Comparison of ENCODE assay signal across 29 cellular contexts in genomic region chr9:33011857-33012256, GRCh38.
"Had no signal": no experiment of that assay in that cellular context is flagged by ENCODE, and none has a peak within 500 bp of the region (broad histone marks: within the 10 kb centered on the region; RNA-seq: fewer than 3 reads in every experiment).

No MANE protein-coding gene starts in this region.

- H3K4me3 ChIP-seq: pancreas, prostate gland, skin epidermis, thoracic aorta, uterus had no signal

- H3K36me3 ChIP-seq: pancreas, prostate gland, thoracic aorta, uterus had no signal

- H3K4me1 ChIP-seq: pancreas, uterus had no signal

- H3K27ac Mint-ChIP-seq: activated naive CD4-positive, alpha-beta T cell treated with anti-CD3 and anti-CD28 coated beads, Interleukin-2, amount 10 ng/mL, durations not matched to agents 7 days and 5 days; stimulated activated effector memory CD8-positive, alpha-beta T cell treated with anti-CD3 and anti-CD28 coated beads, Interleukin-12 subunit alpha, Interleukin-12 subunit beta, amount 100 ng/mL, for 72 hours; stimulated activated naive CD8-positive, alpha-beta T cell treated with anti-CD3 and anti-CD28 coated beads, Interleukin-15, Interleukin-2, amounts not matched to agents 100 ng/mL and 50 ng/mL, for 24 hours; T-helper 2 cell treated with Interferon-gamma antibody and Interleukin-4, amounts not matched to agents 5 μg/mL and 100 μg/mL, for 36 hours had no signal

- ATAC-seq: esophagus mucosa; left cardiac atrium; left ventricle myocardium superior; pancreas; sciatic nerve; stimulated activated effector memory CD8-positive, alpha-beta T cell treated with anti-CD3 and anti-CD28 coated beads, Interleukin-12 subunit alpha, Interleukin-12 subunit beta, amount 100 ng/mL, for 72 hours had no signal

- H3K27ac ChIP-seq: pancreas, prostate gland, skin epidermis, thoracic aorta, uterus had no signal

- H3K9me3 ChIP-seq: pancreas, prostate gland, thoracic aorta, uterus had no signal

- H3K36me3 Mint-ChIP-seq: activated naive CD4-positive, alpha-beta T cell treated with anti-CD3 and anti-CD28 coated beads, Interleukin-2, amount 10 ng/mL, durations not matched to agents 7 days and 5 days; naive B cell; stimulated activated effector memory CD8-positive, alpha-beta T cell treated with anti-CD3 and anti-CD28 coated beads, Interleukin-12 subunit alpha, Interleukin-12 subunit beta, amount 100 ng/mL, for 72 hours had no signal

- H3K27me3 ChIP-seq: pancreas, uterus had no signal

- H3K9me3 Mint-ChIP-seq: activated naive CD4-positive, alpha-beta T cell treated with anti-CD3 and anti-CD28 coated beads, Interleukin-2, amount 10 ng/mL, durations not matched to agents 7 days and 5 days; naive B cell; neural crest cell; stimulated activated effector memory CD8-positive, alpha-beta T cell treated with anti-CD3 and anti-CD28 coated beads, Interleukin-12 subunit alpha, Interleukin-12 subunit beta, amount 100 ng/mL, for 72 hours; stimulated activated naive CD8-positive, alpha-beta T cell treated with anti-CD3 and anti-CD28 coated beads, Interleukin-15, Interleukin-2, amounts not matched to agents 100 ng/mL and 50 ng/mL, for 24 hours; T-helper 2 cell treated with Interferon-gamma antibody and Interleukin-4, amounts not matched to agents 5 μg/mL and 100 μg/mL, for 36 hours had no signal

- H3K27me3 Mint-ChIP-seq: activated naive CD4-positive, alpha-beta T cell treated with anti-CD3 and anti-CD28 coated beads, Interleukin-2, amount 10 ng/mL, durations not matched to agents 7 days and 5 days; naive B cell; stimulated activated naive CD8-positive, alpha-beta T cell treated with anti-CD3 and anti-CD28 coated beads, Interleukin-15, Interleukin-2, amounts not matched to agents 100 ng/mL and 50 ng/mL, for 24 hours had no signal

- DNase-seq: activated CD4-positive, alpha-beta T cell treated with anti-CD3 and anti-CD28 coated beads for 4 hours; activated CD4-positive, alpha-beta T cell treated with anti-CD3 and anti-CD28 coated beads, Interleukin-2, amount 50 U/mL, for 4 hours; activated CD8-positive, alpha-beta memory T cell treated with anti-CD3 and anti-CD28 coated beads for 24 hours; activated gamma-delta T cell; activated naive CD4-positive, alpha-beta T cell treated with anti-CD3 and anti-CD28 coated beads, Interleukin-2, amount 10 ng/mL, durations not matched to agents 7 days and 5 days; amygdala; central memory CD4-positive, alpha-beta T cell; foreskin fibroblast; head of caudate nucleus; hippocampal formation; left cardiac atrium; left ventricle myocardium superior; mammary epithelial cell; naive B cell; nucleus accumbens; pancreas; retina; stimulated activated CD4-positive, alpha-beta T cell treated with anti-CD3 and anti-CD28 coated beads, Interleukin-4, amount 100 ng/mL, for 24 hours; trophoblast cell; uterus had no signal

- H3K4me3 Mint-ChIP-seq: activated naive CD4-positive, alpha-beta T cell treated with anti-CD3 and anti-CD28 coated beads, Interleukin-2, amount 10 ng/mL, durations not matched to agents 7 days and 5 days; naive B cell; neural crest cell; stimulated activated effector memory CD8-positive, alpha-beta T cell treated with anti-CD3 and anti-CD28 coated beads, Interleukin-12 subunit alpha, Interleukin-12 subunit beta, amount 100 ng/mL, for 72 hours; stimulated activated naive CD8-positive, alpha-beta T cell treated with anti-CD3 and anti-CD28 coated beads, Interleukin-15, Interleukin-2, amounts not matched to agents 100 ng/mL and 50 ng/mL, for 24 hours; T-helper 2 cell treated with Interferon-gamma antibody and Interleukin-4, amounts not matched to agents 5 μg/mL and 100 μg/mL, for 36 hours had no signal

- H3K4me1 Mint-ChIP-seq: activated naive CD4-positive, alpha-beta T cell treated with anti-CD3 and anti-CD28 coated beads, Interleukin-2, amount 10 ng/mL, durations not matched to agents 7 days and 5 days; stimulated activated effector memory CD8-positive, alpha-beta T cell treated with anti-CD3 and anti-CD28 coated beads, Interleukin-12 subunit alpha, Interleukin-12 subunit beta, amount 100 ng/mL, for 72 hours had no signal
